ENCODE assay signal across 25 cellular contexts in genomic region chr16:3137267-3137666, GRCh38. TPM values are rescaled to one million over a fixed set of nuclear protein-coding genes. Genes with fewer than 3 reads are reported as not detected.
DNase-seq lines count a peak whose midpoint lies in the region; ATAC-seq and TF ChIP-seq lines count a peak whose summit lies in the region.
"Had no signal": no experiment of that assay in that cellular context is flagged by ENCODE, and none has a peak within 500 bp of the region (broad histone marks: within the 10 kb centered on the region; RNA-seq: fewer than 3 reads in every experiment).

No MANE protein-coding gene starts in this region.

- DNase-seq in osteoblast (ENCODE audit: insufficient read length, low spot score, missing footprints) (peak; percentile 13), NCI-H1930 (lab: John Stamatoyannopoulos, UW) (no peak)
- DNase-seq: CD4-positive, alpha-beta memory T cell; DMS 273 treated with DMSO at 0.1 percent for 48 hours; KBM-7; NCI-H1092 treated with DMSO at 0.1 percent for 48 hours; NCI-H146; NCI-H2029 treated with DMSO at 0.1 percent for 48 hours; NCI-H2171; NCI-H345; NCI-H524 treated with DMSO at 0.1 percent for 48 hours; NCI-H82; OCI-M1; SHP77; SK-N-SH had no signal

- intact Hi-C loops in dendritic cell treated with granulocyte-macrophage colony-stimulating factor and Interleukin-4, amounts not matched to agents 40 ng/mL and 50 ng/mL, for 4 days (cut with micrococcal nuclease), result no loop called here

- peaks cover 0 to 29% (median 3%) of the 10 kb centered on the region in 11 experiments; a peak in 6 of 22 replicates for H4K20me1 ChIP-seq in BLaER1 treated with 17β-estradiol and CSF1 and Interleukin-3, amounts not matched to agents 10 nM and 100 nM
- peaks cover 8% of the 10 kb centered on the region for H4K20me1 ChIP-seq in osteoblast (ENCODE audit: insufficient read depth, low read length)

- H3K27me3 Mint-ChIP-seq in dendritic cell treated with granulocyte-macrophage colony-stimulating factor and Interleukin-4, amounts not matched to agents 40 ng/mL and 50 ng/mL, for 4 days, result no peaks in the 10 kb centered on the region
- H3K27me3 Mint-ChIP-seq: CD4-positive, alpha-beta memory T cell had no signal

- H3K9me3 Mint-ChIP-seq in dendritic cell treated with granulocyte-macrophage colony-stimulating factor and Interleukin-4, amounts not matched to agents 40 ng/mL and 50 ng/mL, for 4 days, result no peaks in the 10 kb centered on the region
- H3K9me3 Mint-ChIP-seq: CD4-positive, alpha-beta memory T cell had no signal

- peak overlapping the region in 3 of 11 experiments; percentile 9 to 29 (median 12); a peak in 5 of 22 replicates for H3K27ac ChIP-seq in BLaER1 treated with 17β-estradiol and CSF1 and Interleukin-3, amounts not matched to agents 10 nM and 100 nM
- H3K27ac ChIP-seq in HEK293 (ENCODE audit: extremely low read depth, low read depth, low read length), result no peak overlapping the region
- no peak overlapping the region for H3K27ac ChIP-seq in osteoblast (ENCODE audit: low read depth, low read length)

- CTCF ChIA-PET in HEK293 (lab: Yijun Ruan, JAX), result interaction anchor here (0.6 kb wide), 2 partner anchors 34 to 118 kb away, joined by 3 to 5 read pairs; no protein-coding TSS in a partner anchor

- H3K79me2 ChIP-seq in osteoblast (ENCODE audit: insufficient read depth, low read length), result peaks cover 38% of the 10 kb centered on the region

- H3K36me3 ChIP-seq in BLaER1 treated with 17β-estradiol and CSF1 and Interleukin-3, amounts not matched to agents 10 nM and 100 nM, result peaks cover 14 to 51% (median 43%) of the 10 kb centered on the region in 11 experiments; a peak in 20 of 22 replicates
- H3K36me3 ChIP-seq in HEK293 (ENCODE audit: control insufficient read depth in 2 of 2, insufficient read depth in 1 of 2, low read length in 2 of 2) (peaks cover 0 to 47% of the 10 kb centered on the region in 2 experiments; a peak in 2 of 3 replicates), osteoblast (ENCODE audit: insufficient read depth, low read length) (peaks cover 5% of the 10 kb centered on the region)

- H3K36me3 Mint-ChIP-seq in dendritic cell treated with granulocyte-macrophage colony-stimulating factor and Interleukin-4, amounts not matched to agents 40 ng/mL and 50 ng/mL, for 4 days (ENCODE audit: low read depth), result peaks cover 68% of the 10 kb centered on the region

- peak overlapping the region in 7 of 11 experiments; percentile 23 to 54 (median 40); a peak in 8 of 22 replicates for H3K9ac ChIP-seq in BLaER1 treated with 17β-estradiol and CSF1 and Interleukin-3, amounts not matched to agents 10 nM and 100 nM
- H3K9ac ChIP-seq: SK-N-SH had no signal

- ATAC-seq in HG02588 (IDR thresholded peaks at IDR 0.05; ENCODE audit: unreplicated experiment), result no peak
- ATAC-seq in GM19467 (IDR thresholded peaks at IDR 0.05; ENCODE audit: unreplicated experiment), result no peak
- ATAC-seq: GM23338 had no signal

- POLR2A ChIA-PET in HEK293 (lab: Yijun Ruan, JAX), result interaction anchor here (3.4 kb wide), 1 partner anchor 11 kb away, joined by 20 read pairs; no protein-coding TSS in a partner anchor

- no peak overlapping the region for H2AFZ ChIP-seq in osteoblast (ENCODE audit: low read length)
- H2AFZ ChIP-seq: GM23338 had no signal

- H3K4me3 ChIP-seq in BLaER1 treated with 17β-estradiol and CSF1 and Interleukin-3, amounts not matched to agents 10 nM and 100 nM, result no peak overlapping the region
- H3K4me3 ChIP-seq in HEK293 (ENCODE audit: low read depth, low read length), result no peak overlapping the region
- no peak overlapping the region for H3K4me3 ChIP-seq in osteoblast (ENCODE audit: insufficient read depth, low read length)
- H3K4me3 ChIP-seq: GM23338, HAP-1 had no signal

- H3K4me1 Mint-ChIP-seq in dendritic cell treated with granulocyte-macrophage colony-stimulating factor and Interleukin-4, amounts not matched to agents 40 ng/mL and 50 ng/mL, for 4 days (ENCODE audit: low read depth), result peaks cover 28% of the 10 kb centered on the region

- H3K4me2 ChIP-seq in BLaER1 treated with 17β-estradiol and CSF1 and Interleukin-3, amounts not matched to agents 10 nM and 100 nM, result peak overlapping the region; percentile 54 to 81 (median 71); a peak in 17 of 22 replicates
- no peak overlapping the region for H3K4me2 ChIP-seq in osteoblast (ENCODE audit: insufficient read depth, low read length)
- H3K4me2 ChIP-seq: GM23338, SK-N-SH had no signal

- H3K9me3 ChIP-seq in BLaER1 treated with 17β-estradiol and CSF1 and Interleukin-3, amounts not matched to agents 10 nM and 100 nM (replicated peaks in 1 of 11), result no peaks in the 10 kb centered on the region
- H3K9me3 ChIP-seq in HEK293 (ENCODE audit: control insufficient read depth, insufficient read depth, low read depth, low read length) (no peaks in the 10 kb centered on the region), osteoblast (ENCODE audit: low read depth, low read length) (no peaks in the 10 kb centered on the region)
- H3K9me3 ChIP-seq: Caco-2, SK-N-SH had no signal

- peaks cover 45 to 53% (median 48%) of the 10 kb centered on the region in 10 experiments for H3K4me1 ChIP-seq in BLaER1 treated with 17β-estradiol and CSF1 and Interleukin-3, amounts not matched to agents 10 nM and 100 nM
- H3K4me1 ChIP-seq in HEK293 (ENCODE audit: control insufficient read depth, insufficient read depth, low read length) (0 out of 2 replicates have a peak, but pooled peaks cover 3% of the 10 kb centered on the region), osteoblast (ENCODE audit: insufficient read depth, low read length) (peaks cover 14% of the 10 kb centered on the region)
- H3K4me1 ChIP-seq: Caco-2 had no signal

- H3K27ac Mint-ChIP-seq in dendritic cell treated with granulocyte-macrophage colony-stimulating factor and Interleukin-4, amounts not matched to agents 40 ng/mL and 50 ng/mL, for 4 days, result peak overlapping the region; percentile 5
- H3K27ac Mint-ChIP-seq: GM23338 had no signal

- no peak overlapping the region for H3K4me3 Mint-ChIP-seq in dendritic cell treated with granulocyte-macrophage colony-stimulating factor and Interleukin-4, amounts not matched to agents 40 ng/mL and 50 ng/mL, for 4 days

- H3K27me3 ChIP-seq in BLaER1 treated with 17β-estradiol and CSF1 and Interleukin-3, amounts not matched to agents 10 nM and 100 nM, result no peaks in the 10 kb centered on the region
- no peaks in the 10 kb centered on the region for H3K27me3 ChIP-seq in osteoblast (ENCODE audit: insufficient read depth, low read length)

- TF ChIP-seq CTCF in HEK293 (tag by site-specific recombination; IDR thresholded peaks at IDR 0.05) (no peak), osteoblast (IDR thresholded peaks at IDR 0.05; ENCODE audit: extremely low read depth, low read depth, low read length) (no peak)

TF ChIP-seq in HEK293, 187 proteins besides CTCF, POLR2A, EP300 and RAD21:
- TF ChIP-seq ZNF302 (tag by site-specific recombination; IDR thresholded peaks at IDR 0.05; ENCODE audit: low read depth) (no peak), ZIC2 (tag by site-specific recombination; IDR thresholded peaks at IDR 0.05) (peak; percentile 42; the same call in 1 of the 2 replicates), PRDM1 (tag by site-specific recombination; IDR thresholded peaks at IDR 0.05) (no peak)
- TF ChIP-seq, protein P1, sequence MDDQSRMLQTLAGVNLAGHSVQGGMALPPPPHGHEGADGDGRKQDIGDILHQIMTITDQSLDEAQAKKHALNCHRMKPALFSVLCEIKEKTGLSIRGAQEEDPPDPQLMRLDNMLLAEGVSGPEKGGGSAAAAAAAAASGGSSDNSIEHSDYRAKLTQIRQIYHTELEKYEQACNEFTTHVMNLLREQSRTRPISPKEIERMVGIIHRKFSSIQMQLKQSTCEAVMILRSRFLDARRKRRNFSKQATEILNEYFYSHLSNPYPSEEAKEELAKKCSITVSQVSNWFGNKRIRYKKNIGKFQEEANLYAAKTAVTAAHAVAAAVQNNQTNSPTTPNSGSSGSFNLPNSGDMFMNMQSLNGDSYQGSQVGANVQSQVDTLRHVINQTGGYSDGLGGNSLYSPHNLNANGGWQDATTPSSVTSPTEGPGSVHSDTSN (CRISPR knock-in tag; IDR thresholded peaks at IDR 0.05), result no peak
- TF ChIP-seq, protein P2, sequence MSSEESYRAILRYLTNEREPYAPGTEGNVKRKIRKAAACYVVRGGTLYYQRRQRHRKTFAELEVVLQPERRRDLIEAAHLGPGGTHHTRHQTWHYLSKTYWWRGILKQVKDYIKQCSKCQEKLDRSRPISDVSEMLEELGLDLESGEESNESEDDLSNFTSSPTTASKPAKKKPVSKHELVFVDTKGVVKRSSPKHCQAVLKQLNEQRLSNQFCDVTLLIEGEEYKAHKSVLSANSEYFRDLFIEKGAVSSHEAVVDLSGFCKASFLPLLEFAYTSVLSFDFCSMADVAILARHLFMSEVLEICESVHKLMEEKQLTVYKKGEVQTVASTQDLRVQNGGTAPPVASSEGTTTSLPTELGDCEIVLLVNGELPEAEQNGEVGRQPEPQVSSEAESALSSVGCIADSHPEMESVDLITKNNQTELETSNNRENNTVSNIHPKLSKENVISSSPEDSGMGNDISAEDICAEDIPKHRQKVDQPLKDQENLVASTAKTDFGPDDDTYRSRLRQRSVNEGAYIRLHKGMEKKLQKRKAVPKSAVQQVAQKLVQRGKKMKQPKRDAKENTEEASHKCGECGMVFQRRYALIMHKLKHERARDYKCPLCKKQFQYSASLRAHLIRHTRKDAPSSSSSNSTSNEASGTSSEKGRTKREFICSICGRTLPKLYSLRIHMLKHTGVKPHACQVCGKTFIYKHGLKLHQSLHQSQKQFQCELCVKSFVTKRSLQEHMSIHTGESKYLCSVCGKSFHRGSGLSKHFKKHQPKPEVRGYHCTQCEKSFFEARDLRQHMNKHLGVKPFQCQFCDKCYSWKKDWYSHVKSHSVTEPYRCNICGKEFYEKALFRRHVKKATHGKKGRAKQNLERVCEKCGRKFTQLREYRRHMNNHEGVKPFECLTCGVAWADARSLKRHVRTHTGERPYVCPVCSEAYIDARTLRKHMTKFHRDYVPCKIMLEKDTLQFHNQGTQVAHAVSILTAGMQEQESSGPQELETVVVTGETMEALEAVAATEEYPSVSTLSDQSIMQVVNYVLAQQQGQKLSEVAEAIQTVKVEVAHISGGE (tag by site-specific recombination; conservative IDR thresholded peaks at IDR 0.05; ENCODE audit: low read depth), result no peak

RNA-seq across cellular contexts. Expression of gene ZNF213, which starts 2.4 kb away (rescaled TPM):
- total RNA-seq in osteoblast, result 8.0 and 9.4 TPM in 2 replicates

RNA-seq across cellular contexts. Expression of gene ZNF205, which starts 24.9 kb away (rescaled TPM):
- total RNA-seq in osteoblast, result 17.4 and 17.7 TPM in 2 replicates
- total RNA-seq: CD4-positive, alpha-beta memory T cell had no signal

RNA-seq across cellular contexts. Expression of gene ZSCAN10, which starts 38.2 kb away (rescaled TPM):
- total RNA-seq in osteoblast, result not detected in 2 replicates
- total RNA-seq: Caco-2, Daoy, HT1080 had no signal

RNA-seq across cellular contexts. Expression of gene OR1F1, which starts 50.7 kb away (rescaled TPM):
- 0.36 TPM in 1 of 2 replicates, not detected in the other for total RNA-seq in osteoblast
- total RNA-seq: Caco-2, Daoy, HT1080 had no signal
